Comparison of ENCODE assay signal across 26 cellular contexts in the genomic region with DNA sequence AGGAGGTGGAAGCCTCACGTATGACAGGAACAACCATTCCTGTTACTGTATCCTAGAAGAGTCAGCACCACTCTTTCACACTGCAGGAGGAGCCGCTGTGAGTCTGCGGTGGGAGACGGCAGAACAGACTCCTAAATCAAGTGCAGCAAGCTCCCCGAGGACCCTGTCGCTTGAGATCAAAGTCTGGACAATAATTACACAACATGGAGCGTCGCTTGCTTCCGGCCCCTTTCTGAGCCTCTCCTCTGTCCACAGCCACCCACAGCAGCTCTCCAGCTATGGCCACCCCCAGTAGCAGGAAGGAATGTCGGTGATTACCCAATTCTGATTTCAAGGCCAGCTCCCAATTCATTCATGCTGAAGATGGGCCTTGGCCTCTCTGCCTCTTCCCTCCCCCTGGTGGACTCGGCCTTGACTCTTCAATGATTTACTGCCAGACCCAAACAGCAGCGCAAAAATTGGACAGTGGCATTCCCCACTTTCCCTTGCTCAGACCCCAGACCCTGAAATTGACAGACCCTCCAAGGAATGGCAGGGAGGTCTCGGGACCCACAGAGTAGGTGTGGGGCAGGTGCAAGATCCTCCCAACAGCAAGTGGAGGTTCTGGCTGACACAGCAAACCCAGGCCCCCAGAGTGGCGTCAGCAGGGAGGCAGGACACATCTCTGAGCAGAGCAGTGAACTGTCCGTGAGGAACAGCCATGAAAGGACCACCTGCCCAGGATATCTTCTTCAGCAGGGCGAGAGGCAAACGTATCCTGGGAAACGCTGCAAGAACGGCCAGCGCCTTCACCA.
DNase-seq lines count a peak whose midpoint lies in the region; ATAC-seq and TF ChIP-seq lines count a peak whose summit lies in the region.
"Had no signal": no experiment of that assay in that cellular context is flagged by ENCODE, and none has a peak within 500 bp of the region (broad histone marks: within the 10 kb centered on the region; RNA-seq: fewer than 3 reads in every experiment).

No MANE protein-coding gene starts in this region.

- H3K4me3 ChIP-seq in heart left ventricle (no peak overlapping the region), fibroblast of pulmonary artery (replicated peaks; ENCODE audit: low read depth, low read length) (no peak overlapping the region), uterus (no peak overlapping the region)
- H3K4me3 ChIP-seq: esophagus squamous epithelium, prostate gland, tibial nerve had no signal

- no peaks in the 10 kb centered on the region for H3K4me1 Mint-ChIP-seq in osteocyte (ENCODE audit: unreplicated experiment)
- H3K4me1 Mint-ChIP-seq in activated naive CD4-positive, alpha-beta T cell treated with anti-CD3 and anti-CD28 coated beads for 36 hours (ENCODE audit: low read depth), result no peaks in the 10 kb centered on the region
- H3K4me1 Mint-ChIP-seq in activated CD4-positive, alpha-beta memory T cell treated with anti-CD3 and anti-CD28 coated beads for 36 hours (ENCODE audit: low read depth), result no peaks in the 10 kb centered on the region

- H3K4me1 ChIP-seq in heart left ventricle, result no peaks in the 10 kb centered on the region
- H3K4me1 ChIP-seq in uterus, result no peaks in the 10 kb centered on the region
- H3K4me1 ChIP-seq: BE2C, esophagus squamous epithelium, prostate gland, tibial nerve had no signal

- H3K27me3 Mint-ChIP-seq in osteocyte (ENCODE audit: unreplicated experiment), result peaks cover 3% of the 10 kb centered on the region
- H3K27me3 Mint-ChIP-seq in activated naive CD4-positive, alpha-beta T cell treated with anti-CD3 and anti-CD28 coated beads for 36 hours (ENCODE audit: low read depth), result peaks cover 20% of the 10 kb centered on the region
- peaks cover 29% of the 10 kb centered on the region for H3K27me3 Mint-ChIP-seq in activated CD4-positive, alpha-beta memory T cell treated with anti-CD3 and anti-CD28 coated beads for 36 hours

- H3K27me3 ChIP-seq in heart left ventricle, result peaks cover 0 to 19% (median 0%) of the 10 kb centered on the region in 9 donors
- H3K27me3 ChIP-seq in uterus, result no peaks in the 10 kb centered on the region
- H3K27me3 ChIP-seq: BE2C, esophagus squamous epithelium, tibial nerve had no signal

- no peaks in the 10 kb centered on the region for H3K9me3 ChIP-seq in heart left ventricle
- no peaks in the 10 kb centered on the region for H3K9me3 ChIP-seq in uterus
- H3K9me3 ChIP-seq: BE2C, Caco-2, esophagus squamous epithelium, prostate gland, tibial nerve had no signal

- no peaks in the 10 kb centered on the region for H3K36me3 Mint-ChIP-seq in osteocyte (ENCODE audit: unreplicated experiment)
- H3K36me3 Mint-ChIP-seq in activated naive CD4-positive, alpha-beta T cell treated with anti-CD3 and anti-CD28 coated beads for 36 hours (ENCODE audit: low read depth), result no peaks in the 10 kb centered on the region
- no peaks in the 10 kb centered on the region for H3K36me3 Mint-ChIP-seq in activated CD4-positive, alpha-beta memory T cell treated with anti-CD3 and anti-CD28 coated beads for 36 hours
- H3K36me3 Mint-ChIP-seq: activated naive CD8-positive, alpha-beta T cell; naive thymus-derived CD8-positive, alpha-beta T cell had no signal

- DNase-seq in Right ventricle myocardium superior (no peak), heart left ventricle (no peak), fibroblast of pulmonary artery (ENCODE audit: low read depth) (peak; percentile 0), osteocyte (ENCODE audit: extremely low spot score, unreplicated experiment) (peak; percentile 64), uterus (peak; percentile 53 to 54), amniotic stem cell (lab: John Stamatoyannopoulos, UW) (no peak)
- DNase-seq in activated naive CD4-positive, alpha-beta T cell treated with anti-CD3 and anti-CD28 coated beads for 36 hours, result no peak
- no peak for DNase-seq in activated CD4-positive, alpha-beta memory T cell treated with anti-CD3 and anti-CD28 coated beads for 36 hours
- DNase-seq: BE2C; DMS79 treated with DMSO at 0.1 percent for 48 hours; effector memory CD8-positive, alpha-beta T cell; esophagus squamous epithelium; glutamatergic neuron; HFFc6; naive thymus-derived CD8-positive, alpha-beta T cell; NCI-H187; NCI-H2227 treated with DMSO at 0.1 percent for 48 hours; NCI-H82; OCI-M1; SHP77; stimulated activated CD4-positive, alpha-beta T cell treated with anti-CD3 and anti-CD28 coated beads, Interleukin-4, amount 100 ng/mL, for 1 hour; stimulated activated naive CD4-positive, alpha-beta T cell treated with Interleukin-2 at 50 U/mL for 16 hours had no signal

- no peak for TF ChIP-seq POLR2A in heart left ventricle (IDR thresholded peaks at IDR 0.05)
- no peak for TF ChIP-seq POLR2A in uterus (IDR thresholded peaks at IDR 0.05)

- TF ChIP-seq CTCF in heart left ventricle (IDR thresholded peaks at IDR 0.05), result no peak
- TF ChIP-seq CTCF in fibroblast of pulmonary artery (IDR thresholded peaks at IDR 0.05; ENCODE audit: low read length, missing control alignments), result no peak
- no peak for TF ChIP-seq CTCF in osteocyte (IDR thresholded peaks at IDR 0.05)
- no peak for TF ChIP-seq CTCF in uterus (IDR thresholded peaks at IDR 0.05)

- POLR2A ChIA-PET in activated CD4-positive, alpha-beta memory T cell treated with anti-CD3 and anti-CD28 coated beads for 36 hours (lab: Charles Lee), result no interaction called here

- intact Hi-C loops in Right ventricle myocardium superior (cut with DNase I), result no loop called here
- intact Hi-C loops in heart left ventricle (cut with DNase I), result no loop called here
- intact Hi-C loops in uterus (cut with DNase I; ENCODE audit: low total_unique reads), result no loop called here
- intact Hi-C loops in activated naive CD4-positive, alpha-beta T cell treated with anti-CD3 and anti-CD28 coated beads for 36 hours (cut with micrococcal nuclease), result no loop called here
- intact Hi-C loops in activated CD4-positive, alpha-beta memory T cell treated with anti-CD3 and anti-CD28 coated beads for 36 hours (cut with micrococcal nuclease), result no loop called here

- no peak overlapping the region for H3K27ac Mint-ChIP-seq in osteocyte (ENCODE audit: unreplicated experiment)
- no peak overlapping the region for H3K27ac Mint-ChIP-seq in activated naive CD4-positive, alpha-beta T cell treated with anti-CD3 and anti-CD28 coated beads for 36 hours
- no peak overlapping the region for H3K27ac Mint-ChIP-seq in activated CD4-positive, alpha-beta memory T cell treated with anti-CD3 and anti-CD28 coated beads for 36 hours
- H3K27ac Mint-ChIP-seq: activated naive CD8-positive, alpha-beta T cell; effector memory CD8-positive, alpha-beta T cell; HFFc6; naive thymus-derived CD8-positive, alpha-beta T cell had no signal

- no peak overlapping the region for H3K4me3 Mint-ChIP-seq in osteocyte (ENCODE audit: unreplicated experiment)
- H3K4me3 Mint-ChIP-seq in activated naive CD4-positive, alpha-beta T cell treated with anti-CD3 and anti-CD28 coated beads for 36 hours, result no peak overlapping the region
- H3K4me3 Mint-ChIP-seq in activated CD4-positive, alpha-beta memory T cell treated with anti-CD3 and anti-CD28 coated beads for 36 hours, result no peak overlapping the region
- H3K4me3 Mint-ChIP-seq: activated naive CD8-positive, alpha-beta T cell; effector memory CD8-positive, alpha-beta T cell; HFFc6; naive thymus-derived CD8-positive, alpha-beta T cell had no signal

- WGBS in heart left ventricle, 4 donors, result 66 to 74% (median 71%) methylated on average over 18 to 20 of the region's 20 CpGs

- H3K27ac ChIP-seq in heart left ventricle (no peak overlapping the region), uterus (no peak overlapping the region)
- H3K27ac ChIP-seq: esophagus squamous epithelium, prostate gland, tibial nerve had no signal

- CTCF ChIA-PET in activated naive CD4-positive, alpha-beta T cell treated with anti-CD3 and anti-CD28 coated beads for 36 hours (lab: Charles Lee), result no interaction called here
- CTCF ChIA-PET in activated CD4-positive, alpha-beta memory T cell treated with anti-CD3 and anti-CD28 coated beads for 36 hours (lab: Charles Lee), result interaction anchor here (0.5 kb wide), 1 partner anchor 625 kb away, joined by 3 read pairs; no protein-coding TSS in a partner anchor

- H3K36me3 ChIP-seq in heart left ventricle (no peaks in the 10 kb centered on the region), uterus (no peaks in the 10 kb centered on the region)
- H3K36me3 ChIP-seq: BE2C, esophagus squamous epithelium, prostate gland, tibial nerve had no signal

- ATAC-seq in Right ventricle myocardium superior (ENCODE audit: poor library complexity), result peak; percentile 12
- ATAC-seq in heart left ventricle, result no peak
- ATAC-seq: effector memory CD8-positive, alpha-beta T cell; naive thymus-derived CD8-positive, alpha-beta T cell had no signal

- H3K9me3 Mint-ChIP-seq in osteocyte (ENCODE audit: unreplicated experiment), result no peaks in the 10 kb centered on the region
- no peaks in the 10 kb centered on the region for H3K9me3 Mint-ChIP-seq in activated naive CD4-positive, alpha-beta T cell treated with anti-CD3 and anti-CD28 coated beads for 36 hours
- H3K9me3 Mint-ChIP-seq in activated CD4-positive, alpha-beta memory T cell treated with anti-CD3 and anti-CD28 coated beads for 36 hours, result no peaks in the 10 kb centered on the region
- H3K9me3 Mint-ChIP-seq: effector memory CD8-positive, alpha-beta T cell; naive thymus-derived CD8-positive, alpha-beta T cell had no signal

Comparison
In these comparisons a context has a peak if more than half of its experiments do, and no peak if none do; other contexts are left out.
1. DNase-seq: peak in fibroblast of pulmonary artery (single experiment), osteocyte (single experiment) and uterus (2 of 2); none in Right ventricle myocardium superior (single experiment), heart left ventricle (0 of 5), amniotic stem cell (single experiment), activated naive CD4-positive, alpha-beta T cell treated with anti-CD3 and anti-CD28 coated beads for 36 hours (single experiment) and activated CD4-positive, alpha-beta memory T cell treated with anti-CD3 and anti-CD28 coated beads for 36 hours (single experiment).